ENCODE assay signal across 9 cellular contexts in the genomic region with DNA sequence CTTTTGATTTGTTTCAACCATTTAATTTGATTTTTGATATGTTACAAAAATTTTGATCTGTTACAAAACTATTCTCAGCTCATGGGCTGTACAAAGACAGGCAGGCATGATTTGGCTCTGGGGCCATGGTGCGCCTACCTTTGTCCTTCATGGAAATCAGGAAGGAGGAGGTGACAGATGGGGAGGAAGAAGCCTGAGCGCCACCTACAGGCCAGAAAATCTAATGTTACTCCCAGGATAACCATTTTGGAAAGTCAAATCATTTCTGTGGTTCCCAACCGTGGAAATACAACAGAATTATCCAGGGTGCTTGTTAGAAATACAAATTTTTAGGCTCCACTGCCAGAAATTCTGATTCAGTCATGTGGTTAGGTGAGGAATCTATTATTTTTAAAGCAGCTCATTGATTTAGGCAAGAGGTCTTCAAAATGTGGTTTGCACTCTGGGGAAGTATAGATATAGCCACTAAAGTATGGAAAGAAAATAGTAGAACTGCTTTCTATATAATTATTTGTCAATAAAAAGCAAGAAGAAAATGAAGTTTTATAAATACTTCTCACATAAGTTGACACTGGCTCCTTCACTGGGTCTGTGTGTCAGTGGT.
DNase-seq lines count a peak whose midpoint lies in the region; ATAC-seq and TF ChIP-seq lines count a peak whose summit lies in the region.
"Had no signal": no experiment of that assay in that cellular context is flagged by ENCODE, and none has a peak within 500 bp of the region (broad histone marks: within the 10 kb centered on the region; RNA-seq: fewer than 3 reads in every experiment).

No MANE protein-coding gene starts in this region.

- H3K27me3 ChIP-seq in brain microvascular endothelial cell (replicated peaks) = no peaks in the 10 kb centered on the region
- H3K27me3 ChIP-seq in neural progenitor cell = no peaks in the 10 kb centered on the region

- TF ChIP-seq CTCF in AG10803 (conservative IDR thresholded peaks at IDR 0.05; ENCODE audit: low read length) (peak; percentile 55), GM12874 (IDR thresholded peaks at IDR 0.05; ENCODE audit: insufficient read depth, low read depth, low read length) (peak; percentile 65), brain microvascular endothelial cell (IDR thresholded peaks at IDR 0.05; ENCODE audit: low read depth, low read length, missing control alignments) (peak; percentile 80), neural progenitor cell (IDR thresholded peaks at IDR 0.05) (peak; percentile 70)

- no peak overlapping the region for H2AFZ ChIP-seq in neural progenitor cell (replicated peaks)

- no peak overlapping the region for H3K4me2 ChIP-seq in neural progenitor cell

- peaks cover 32% of the 10 kb centered on the region for H3K4me1 Mint-ChIP-seq in neural progenitor cell
- no peaks in the 10 kb centered on the region for H3K4me1 Mint-ChIP-seq in T-helper 17 cell
- H3K4me1 Mint-ChIP-seq: IgD-negative memory B cell had no signal

- H3K4me3 Mint-ChIP-seq in neural progenitor cell (no peak overlapping the region), T-helper 17 cell (no peak overlapping the region)
- H3K4me3 Mint-ChIP-seq: IgD-negative memory B cell had no signal

- no peaks in the 10 kb centered on the region for H3K9me3 ChIP-seq in neural progenitor cell (ENCODE audit: low read depth)
- H3K9me3 ChIP-seq in T-helper 17 cell (ENCODE audit: control insufficient read depth, low read length, poor library complexity, severe bottlenecking) = no peaks in the 10 kb centered on the region

- ATAC-seq in T-helper 17 cell = no peak
- no peak for ATAC-seq in HG03521 (IDR thresholded peaks at IDR 0.05; ENCODE audit: unreplicated experiment)

- H3K9ac ChIP-seq in neural progenitor cell = no peak overlapping the region

- H3K36me3 ChIP-seq in brain microvascular endothelial cell (replicated peaks) = no peaks in the 10 kb centered on the region
- H3K36me3 ChIP-seq in neural progenitor cell = no peaks in the 10 kb centered on the region

- no peaks in the 10 kb centered on the region for H3K9me3 Mint-ChIP-seq in neural progenitor cell
- H3K9me3 Mint-ChIP-seq: IgD-negative memory B cell had no signal

- no peaks in the 10 kb centered on the region for H3K79me2 ChIP-seq in neural progenitor cell (ENCODE audit: low read depth)

- in situ Hi-C loops in brain microvascular endothelial cell (cut with HindIII; ENCODE audit: low pct_ligation_motif_present, low sequenced_read_pairs) = loop anchor here (25.0 kb wide), 1 partner anchor 145 kb away; no protein-coding TSS in a partner anchor

- peaks cover 21% of the 10 kb centered on the region for H3K4me1 ChIP-seq in neural progenitor cell

- no peak overlapping the region for H3K4me3 ChIP-seq in AG10803 (ENCODE audit: low read length)
- H3K4me3 ChIP-seq in brain microvascular endothelial cell (ENCODE audit: low read depth, low read length) = no peak overlapping the region
- no peak overlapping the region for H3K4me3 ChIP-seq in neural progenitor cell

- H3K27ac ChIP-seq in brain microvascular endothelial cell (no peak overlapping the region), neural progenitor cell (no peak overlapping the region)

- H3K36me3 Mint-ChIP-seq in neural progenitor cell (no peaks in the 10 kb centered on the region), T-helper 17 cell (ENCODE audit: low read depth) (no peaks in the 10 kb centered on the region)
- H3K36me3 Mint-ChIP-seq: IgD-negative memory B cell had no signal

- H3K27me3 Mint-ChIP-seq in neural progenitor cell (ENCODE audit: insufficient read depth, low read depth) = no peaks in the 10 kb centered on the region
- peaks cover 48% of the 10 kb centered on the region for H3K27me3 Mint-ChIP-seq in T-helper 17 cell

- DNase-seq in AG10803 (ENCODE audit: low read depth) (peak; percentile 24), NCI-H1694 (lab: John Stamatoyannopoulos, UW) (peak; percentile 56), brain microvascular endothelial cell (peak; percentile 17), neural progenitor cell (ENCODE audit: low spot score) (peak; percentile 65), T-helper 17 cell (no peak), GM19238 (ENCODE audit: insufficient read length, low spot score) (no peak)

- peaks cover 14% of the 10 kb centered on the region for H3F3A ChIP-seq in neural progenitor cell (ENCODE audit: low read depth)

- no peaks in the 10 kb centered on the region for H4K20me1 ChIP-seq in neural progenitor cell (ENCODE audit: low read depth)

- H3K27ac Mint-ChIP-seq in neural progenitor cell (no peak overlapping the region), T-helper 17 cell (no peak overlapping the region)
- H3K27ac Mint-ChIP-seq: IgD-negative memory B cell had no signal

Comparison
In these comparisons a context has a peak if more than half of its experiments do, and no peak if none do; other contexts are left out.
1. DNase-seq: peak in AG10803 (single experiment), NCI-H1694 (single experiment), brain microvascular endothelial cell (single experiment) and neural progenitor cell (single experiment); none in T-helper 17 cell (0 of 3) and GM19238 (single experiment).
2. Peak in every context shown above with its lines, with median percentiles within 50 percentile points of each other: CTCF ChIP-seq.